9 cellular contexts compared by ENCODE assay signal in genomic region chrX:116345953-116346352, GRCh38.
"Had no signal": no experiment of that assay in that cellular context is flagged by ENCODE, and none has a peak within 500 bp of the region (broad histone marks: within the 10 kb centered on the region; RNA-seq: fewer than 3 reads in every experiment).

No MANE protein-coding gene starts in this region.

- H3K4me2 ChIP-seq: GM23338 had no signal

- H3K4me3 ChIP-seq: GM23338, K562 had no signal

- DNase-seq: H9, HCEC 1CT, IMR-90, KG1 had no signal

- FAIRE-seq: H1, H54, HTR-8/SVneo, K562 had no signal

- ATAC-seq: GM23338, K562 had no signal
